ENCODE assay signal across 1 cellular context in the genomic region with DNA sequence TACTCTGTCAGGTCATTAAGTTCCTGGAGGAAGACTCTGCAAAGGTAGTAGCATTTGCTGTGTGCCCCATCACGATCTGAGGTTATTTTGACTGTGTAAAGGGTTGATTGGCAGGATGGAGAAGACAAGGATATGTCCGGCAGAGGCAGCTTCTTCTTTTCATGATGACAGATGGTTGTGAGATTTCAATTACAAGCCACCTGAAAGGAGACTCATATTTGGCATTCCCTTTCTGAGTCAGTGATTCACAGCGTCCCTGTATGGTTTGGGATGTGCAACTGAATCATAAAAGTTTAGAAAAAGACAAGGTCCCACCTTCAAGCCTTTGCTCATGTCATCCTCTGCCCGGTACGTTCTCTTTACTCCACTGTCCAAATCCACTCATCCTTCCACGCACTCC.
TF ChIP-seq lines count a peak whose summit lies in the region.

No MANE protein-coding gene starts in this region.

TF ChIP-seq in IMR-90, 13 proteins besides CTCF, POLR2A, EP300 and RAD21 (continued from another document):
- TF ChIP-seq CEBPB (IDR thresholded peaks at IDR 0.05; ENCODE audit: low read depth, low read length) (no peak), NFE2L2 (IDR thresholded peaks at IDR 0.05; ENCODE audit: low read depth, low read length) (no peak), SMC3 (IDR thresholded peaks at IDR 0.05; ENCODE audit: low read depth, low read length) (no peak), RCOR1 (IDR thresholded peaks at IDR 0.05; ENCODE audit: insufficient replicate concordance, low read length) (no peak), MAFK (IDR thresholded peaks at IDR 0.05; ENCODE audit: low read depth, low read length) (no peak), CHD1 (IDR thresholded peaks at IDR 0.05; ENCODE audit: low read depth, low read length) (no peak), MXI1 (IDR thresholded peaks at IDR 0.05; ENCODE audit: borderline replicate concordance, low read depth, low read length) (no peak), FOS (IDR thresholded peaks at IDR 0.05; ENCODE audit: low read depth, low read length) (no peak), RFX5 (IDR thresholded peaks at IDR 0.05; ENCODE audit: low read depth, low read length) (no peak), BHLHE40 (IDR thresholded peaks at IDR 0.05; ENCODE audit: low read depth, low read length) (no peak)
- TF ChIP-seq, protein P1, sequence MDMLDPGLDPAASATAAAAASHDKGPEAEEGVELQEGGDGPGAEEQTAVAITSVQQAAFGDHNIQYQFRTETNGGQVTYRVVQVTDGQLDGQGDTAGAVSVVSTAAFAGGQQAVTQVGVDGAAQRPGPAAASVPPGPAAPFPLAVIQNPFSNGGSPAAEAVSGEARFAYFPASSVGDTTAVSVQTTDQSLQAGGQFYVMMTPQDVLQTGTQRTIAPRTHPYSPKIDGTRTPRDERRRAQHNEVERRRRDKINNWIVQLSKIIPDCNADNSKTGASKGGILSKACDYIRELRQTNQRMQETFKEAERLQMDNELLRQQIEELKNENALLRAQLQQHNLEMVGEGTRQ (IDR thresholded peaks at IDR 0.05; ENCODE audit: low read depth, low read length) = no peak
